ENCODE assay signal across 8 cellular contexts in genomic region chr17:50287290-50287689, GRCh38. TPM values are rescaled to one million over a fixed set of nuclear protein-coding genes. Genes with fewer than 3 reads are reported as not detected.
"Had no signal": no experiment of that assay in that cellular context is flagged by ENCODE, and none has a peak within 500 bp of the region (broad histone marks: within the 10 kb centered on the region; RNA-seq: fewer than 3 reads in every experiment).

No MANE protein-coding gene starts in this region.

RNA-seq across cellular contexts. Expression of gene TMEM92, which starts 13.0 kb away (rescaled TPM):
- total RNA-seq: heart left ventricle; left ventricle myocardium inferior; mesenteric fat pad; myocyte; naive thymus-derived CD8-positive, alpha-beta T cell; occipital lobe; psoas muscle; right cardiac atrium had no signal
- polyA plus RNA-seq: naive thymus-derived CD8-positive, alpha-beta T cell; right cardiac atrium had no signal
